1 cellular context compared by ENCODE assay signal in genomic region chr5:96851312-96852062, GRCh38.
TF ChIP-seq lines count a peak whose summit lies in the region.

No MANE protein-coding gene starts in this region.

TF ChIP-seq in IMR-90, 13 proteins besides CTCF, POLR2A, EP300 and RAD21:
- TF ChIP-seq RCOR1 (IDR thresholded peaks at IDR 0.05; ENCODE audit: insufficient replicate concordance, low read length): no peak
- no peak for TF ChIP-seq FOS (IDR thresholded peaks at IDR 0.05; ENCODE audit: low read depth, low read length)
- no peak for TF ChIP-seq BHLHE40 (IDR thresholded peaks at IDR 0.05; ENCODE audit: low read depth, low read length)
- no peak for TF ChIP-seq NFE2L2 (IDR thresholded peaks at IDR 0.05; ENCODE audit: low read depth, low read length)
- no peak for TF ChIP-seq CHD1 (IDR thresholded peaks at IDR 0.05; ENCODE audit: low read depth, low read length)
- no peak for TF ChIP-seq MAFK (IDR thresholded peaks at IDR 0.05; ENCODE audit: low read depth, low read length)
- no peak for TF ChIP-seq MAZ (IDR thresholded peaks at IDR 0.05; ENCODE audit: borderline replicate concordance, low read depth, low read length)
- no peak for TF ChIP-seq RFX5 (IDR thresholded peaks at IDR 0.05; ENCODE audit: low read depth, low read length)
- no peak for TF ChIP-seq SMC3 (IDR thresholded peaks at IDR 0.05; ENCODE audit: low read depth, low read length)
- TF ChIP-seq, protein P1, sequence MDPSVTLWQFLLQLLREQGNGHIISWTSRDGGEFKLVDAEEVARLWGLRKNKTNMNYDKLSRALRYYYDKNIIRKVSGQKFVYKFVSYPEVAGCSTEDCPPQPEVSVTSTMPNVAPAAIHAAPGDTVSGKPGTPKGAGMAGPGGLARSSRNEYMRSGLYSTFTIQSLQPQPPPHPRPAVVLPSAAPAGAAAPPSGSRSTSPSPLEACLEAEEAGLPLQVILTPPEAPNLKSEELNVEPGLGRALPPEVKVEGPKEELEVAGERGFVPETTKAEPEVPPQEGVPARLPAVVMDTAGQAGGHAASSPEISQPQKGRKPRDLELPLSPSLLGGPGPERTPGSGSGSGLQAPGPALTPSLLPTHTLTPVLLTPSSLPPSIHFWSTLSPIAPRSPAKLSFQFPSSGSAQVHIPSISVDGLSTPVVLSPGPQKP (IDR thresholded peaks at IDR 0.05; ENCODE audit: borderline replicate concordance, low read depth, low read length): no peak
- TF ChIP-seq MXI1 (IDR thresholded peaks at IDR 0.05; ENCODE audit: borderline replicate concordance, low read depth, low read length): no peak
- TF ChIP-seq CEBPB (IDR thresholded peaks at IDR 0.05; ENCODE audit: low read depth, low read length): no peak
- TF ChIP-seq, protein P2, sequence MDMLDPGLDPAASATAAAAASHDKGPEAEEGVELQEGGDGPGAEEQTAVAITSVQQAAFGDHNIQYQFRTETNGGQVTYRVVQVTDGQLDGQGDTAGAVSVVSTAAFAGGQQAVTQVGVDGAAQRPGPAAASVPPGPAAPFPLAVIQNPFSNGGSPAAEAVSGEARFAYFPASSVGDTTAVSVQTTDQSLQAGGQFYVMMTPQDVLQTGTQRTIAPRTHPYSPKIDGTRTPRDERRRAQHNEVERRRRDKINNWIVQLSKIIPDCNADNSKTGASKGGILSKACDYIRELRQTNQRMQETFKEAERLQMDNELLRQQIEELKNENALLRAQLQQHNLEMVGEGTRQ (IDR thresholded peaks at IDR 0.05; ENCODE audit: low read depth, low read length): no peak
